In genomic region chr11:90698238-90698637, GRCh38 we compare ENCODE assay signal across 17 cellular contexts.
DNase-seq lines count a peak whose midpoint lies in the region; FAIRE-seq and TF ChIP-seq lines count a peak whose summit lies in the region.
"Had no signal": no experiment of that assay in that cellular context is flagged by ENCODE, and none has a peak within 500 bp of the region (broad histone marks: within the 10 kb centered on the region; RNA-seq: fewer than 3 reads in every experiment).

No MANE protein-coding gene starts in this region.

- no peak overlapping the region for H3K4me3 Mint-ChIP-seq in activated CD4-positive, alpha-beta T cell treated with anti-CD3 and anti-CD28 coated beads, Interleukin-2, amount 10 ng/mL, durations not matched to agents 24 days and 14 days
- H3K4me3 Mint-ChIP-seq: CD14-positive monocyte; CD4-positive, alpha-beta memory T cell; HFFc6 had no signal

- H3K4me2 ChIP-seq in H1 (ENCODE audit: insufficient read depth in 1 of 2, low read depth in 2 of 2, low read length in 2 of 2) = 0 out of 4 replicates have a peak overlapping the region, but pooled peaks of 1 of the 2 experiments have one; percentile 37
- H3K4me2 ChIP-seq: A549, BLaER1 had no signal

- no peaks in the 10 kb centered on the region for H3K79me2 ChIP-seq in H1 (ENCODE audit: control insufficient read depth in 1 of 2, insufficient read depth in 2 of 2, low read length in 2 of 2)

- H3K27me3 ChIP-seq in H1 (replicated peaks in 1 of 4; ENCODE audit: control insufficient read depth in 3 of 4, extremely low read depth in 1 of 4, insufficient read depth in 3 of 4, low read length in 3 of 4) = peaks cover 0 to 1% (median 0%) of the 10 kb centered on the region in 4 experiments; a peak in 1 of 7 replicates
- H3K27me3 ChIP-seq: BLaER1 had no signal

- CTCF ChIA-PET in H1 (lab: Charles Lee; ENCODE audit: partially characterized antibody) = interaction anchor here (0.6 kb wide), 1 partner anchor 61 kb away, joined by 3 read pairs; no protein-coding TSS in a partner anchor

- no peaks in the 10 kb centered on the region for H3K27me3 Mint-ChIP-seq in activated CD4-positive, alpha-beta T cell treated with anti-CD3 and anti-CD28 coated beads, Interleukin-2, amount 10 ng/mL, durations not matched to agents 24 days and 14 days
- H3K27me3 Mint-ChIP-seq: CD4-positive, alpha-beta memory T cell had no signal

- H4K8ac ChIP-seq in H1 (ENCODE audit: extremely low read depth, insufficient read depth, low read length) = no peak overlapping the region

- H2BK5ac ChIP-seq in H1 (ENCODE audit: low read depth, low read length) = no peak overlapping the region

- no peak for TF ChIP-seq POLR2A in H1 (IDR thresholded peaks at IDR 0.05; ENCODE audit: control extremely low read depth in 1 of 2, low read depth in 2 of 2, low read length in 2 of 2)

- no peak overlapping the region for H2BK20ac ChIP-seq in H1 (ENCODE audit: low read length)

- no peak overlapping the region for H3K27ac Mint-ChIP-seq in activated CD4-positive, alpha-beta T cell treated with anti-CD3 and anti-CD28 coated beads, Interleukin-2, amount 10 ng/mL, durations not matched to agents 24 days and 14 days
- H3K27ac Mint-ChIP-seq: CD4-positive, alpha-beta memory T cell; HFFc6 had no signal

- H2BK120ac ChIP-seq in H1 (replicated peaks; ENCODE audit: low read depth, low read length) = no peak overlapping the region

- no peaks in the 10 kb centered on the region for H3K79me1 ChIP-seq in H1 (ENCODE audit: low read depth, low read length)

- TF ChIP-seq RAD21 in H1 (IDR thresholded peaks at IDR 0.05 in 1 of 2, conservative IDR thresholded peaks at IDR 0.05 in 1 of 2; ENCODE audit: low read depth in 2 of 2, low read length in 2 of 2) = no peak

- TF ChIP-seq CTCF in H1 (IDR thresholded peaks at IDR 0.05; ENCODE audit: control extremely low read depth in 1 of 3, insufficient read depth in 1 of 3, low read depth in 1 of 3, low read length in 3 of 3) = no peak

- no peaks in the 10 kb centered on the region for H3K4me1 Mint-ChIP-seq in activated CD4-positive, alpha-beta T cell treated with anti-CD3 and anti-CD28 coated beads, Interleukin-2, amount 10 ng/mL, durations not matched to agents 24 days and 14 days
- H3K4me1 Mint-ChIP-seq: CD14-positive monocyte; CD4-positive, alpha-beta memory T cell had no signal

- no peaks in the 10 kb centered on the region for H4K20me1 ChIP-seq in H1 (replicated peaks in 1 of 2; ENCODE audit: control insufficient read depth in 1 of 2, insufficient read depth in 2 of 2, low read length in 2 of 2)
- H4K20me1 ChIP-seq: BLaER1 had no signal

- no peak overlapping the region for H3K27ac ChIP-seq in H1 (ENCODE audit: low read depth, low read length)
- H3K27ac ChIP-seq: 22Rv1, A549, BLaER1 had no signal

- H2AFZ ChIP-seq in H1 (ENCODE audit: low read length) = no peak overlapping the region

- no peak overlapping the region for H3K56ac ChIP-seq in H1 (replicated peaks; ENCODE audit: insufficient read length, low read depth, low read length)

- POLR2A ChIA-PET in H1 (lab: Charles Lee; ENCODE audit: partially characterized antibody) = no interaction called here

- intact Hi-C loops in activated CD4-positive, alpha-beta T cell treated with anti-CD3 and anti-CD28 coated beads, Interleukin-2, amount 10 ng/mL, durations not matched to agents 24 days and 14 days (cut with micrococcal nuclease) = no loop called here

- H2BK15ac ChIP-seq in H1 (ENCODE audit: low read length) = no peak overlapping the region

- H3K4me3 ChIP-seq in H1 (ENCODE audit: extremely low read depth in 1 of 4, insufficient read depth in 2 of 4, low read depth in 3 of 4, low read length in 4 of 4) = no peak overlapping the region
- H3K4me3 ChIP-seq: A549, BLaER1 had no signal

- TF ChIP-seq EP300 in H1 (IDR thresholded peaks at IDR 0.05; ENCODE audit: borderline replicate concordance in 1 of 2, low read depth in 2 of 2, low read length in 2 of 2) = no peak

- peak; percentile 92 for FAIRE-seq in H1 (lab: Jason Lieb, UNC)
- FAIRE-seq: A549 had no signal

- no peak overlapping the region for H2BK12ac ChIP-seq in H1 (ENCODE audit: low read depth, low read length)

- no peak overlapping the region for H3K4ac ChIP-seq in H1 (replicated peaks; ENCODE audit: insufficient read length, low read depth, low read length)

- H4K5ac ChIP-seq in H1 (ENCODE audit: insufficient read length, low read depth, low read length) = no peak overlapping the region

- no peak overlapping the region for H4K91ac ChIP-seq in H1 (replicated peaks; ENCODE audit: insufficient read length, low read length)

- H3K4me1 ChIP-seq in H1 (replicated peaks in 1 of 4; ENCODE audit: control insufficient read depth in 3 of 4, insufficient read depth in 4 of 4, low read length in 3 of 4) = peaks cover 0 to 3% (median 3%) of the 10 kb centered on the region in 4 experiments; a peak in 3 of 7 replicates
- H3K4me1 ChIP-seq: A549, BLaER1 had no signal

- no peak overlapping the region for H3K9ac ChIP-seq in H1 (replicated peaks in 1 of 4; ENCODE audit: extremely low read depth in 1 of 4, low read depth in 3 of 4, low read length in 3 of 4)
- H3K9ac ChIP-seq: BLaER1 had no signal

- H3K18ac ChIP-seq in H1 (ENCODE audit: extremely low read depth, low read length) = no peak overlapping the region

- no peak overlapping the region for H3K23ac ChIP-seq in H1 (ENCODE audit: insufficient read length)

- H3K36me3 Mint-ChIP-seq in activated CD4-positive, alpha-beta T cell treated with anti-CD3 and anti-CD28 coated beads, Interleukin-2, amount 10 ng/mL, durations not matched to agents 24 days and 14 days (ENCODE audit: low read depth) = no peaks in the 10 kb centered on the region
- H3K36me3 Mint-ChIP-seq: CD14-positive monocyte; CD4-positive, alpha-beta memory T cell had no signal

- H3K9me3 ChIP-seq in H1 (ENCODE audit: insufficient read depth in 2 of 2, low read depth in 1 of 2, low read length in 1 of 2) = 0 out of 4 replicates have a peak, but pooled peaks cover 0 to 4% of the 10 kb centered on the region in 2 experiments
- H3K9me3 ChIP-seq: A549, BLaER1 had no signal

- peak; percentile 30 for DNase-seq in NCI-H2227 treated with DMSO at 0.1 percent for 48 hours (lab: John Stamatoyannopoulos, UW)
- DNase-seq in NCI-H2227 (lab: John Stamatoyannopoulos, UW; ENCODE audit: unreplicated experiment) = no peak
- no peak for DNase-seq in H1 (ENCODE audit: low read depth in 1 of 2, low spot score in 2 of 2)
- peak; percentile 33 for DNase-seq in iPS-NIHi7 (ENCODE audit: extremely low spot score)
- DNase-seq in Ammon's horn (ENCODE audit: low spot score) = no peak
- DNase-seq in SIG-M5 treated with dmso at 0.1 percent for 504 hours (lab: John Stamatoyannopoulos, UW; ENCODE audit: unreplicated experiment) = no peak
- no peak for DNase-seq in activated CD4-positive, alpha-beta T cell treated with anti-CD3 and anti-CD28 coated beads, Interleukin-2, amount 10 ng/mL, durations not matched to agents 24 days and 14 days
- DNase-seq: AML-193, DMS153, DMS79, GDM1, HFFc6 had no signal

- H3K14ac ChIP-seq in H1 (ENCODE audit: insufficient read length) = no peak overlapping the region

- H3K36me3 ChIP-seq in H1 (ENCODE audit: control insufficient read depth in 2 of 4, insufficient read depth in 4 of 4, low read length in 3 of 4) = no peaks in the 10 kb centered on the region
- H3K36me3 ChIP-seq: BLaER1 had no signal

- no peak overlapping the region for H2AK5ac ChIP-seq in H1 (ENCODE audit: low read depth, low read length)

- H3K23me2 ChIP-seq in H1 (ENCODE audit: low read depth, low read length) = no peaks in the 10 kb centered on the region

- H3K9me3 Mint-ChIP-seq in activated CD4-positive, alpha-beta T cell treated with anti-CD3 and anti-CD28 coated beads, Interleukin-2, amount 10 ng/mL, durations not matched to agents 24 days and 14 days = no peaks in the 10 kb centered on the region

TF ChIP-seq in H1, 55 proteins besides CTCF, POLR2A, EP300 and RAD21:
- 0 out of 2 replicates have a peak, but pooled peaks have one; percentile 15 for TF ChIP-seq TEAD4 (IDR thresholded peaks at IDR 0.05; ENCODE audit: low read depth, low read length)
- TF ChIP-seq TAF1 (IDR thresholded peaks at IDR 0.05; ENCODE audit: low read depth, low read length) = no peak

Comparison
In these comparisons a context has a peak if more than half of its experiments do, and no peak if none do; other contexts are left out.
1. DNase-seq: peak in NCI-H2227 treated with DMSO at 0.1 percent for 48 hours (single experiment) and iPS-NIHi7 (single experiment); none in NCI-H2227 (single experiment), H1 (0 of 2), Ammon's horn (single experiment), SIG-M5 treated with dmso at 0.1 percent for 504 hours (single experiment) and activated CD4-positive, alpha-beta T cell treated with anti-CD3 and anti-CD28 coated beads, Interleukin-2, amount 10 ng/mL, durations not matched to agents 24 days and 14 days (single experiment).